In the genomic region with DNA sequence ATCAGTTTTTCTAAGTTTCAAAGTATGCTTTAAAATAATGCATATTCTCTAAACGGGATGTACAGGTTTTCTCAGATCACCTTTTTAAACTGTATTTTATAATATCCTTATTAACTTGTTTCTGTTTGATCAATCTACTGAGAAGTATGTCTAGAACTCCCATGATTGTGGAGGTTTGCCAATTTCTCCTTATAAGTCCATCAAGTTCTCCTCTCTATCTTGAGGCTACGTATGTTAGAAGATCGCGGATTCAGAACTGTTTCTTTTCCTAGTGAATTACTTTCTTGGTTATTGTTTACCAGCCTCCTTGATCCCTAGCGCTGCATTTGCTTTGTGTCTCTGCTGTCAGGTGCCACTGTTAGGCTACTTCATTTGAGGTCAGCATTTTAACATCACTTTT, we compare ENCODE assay signal across 8 cellular contexts.
"Had no signal": no experiment of that assay in that cellular context is flagged by ENCODE, and none has a peak within 500 bp of the region (broad histone marks: within the 10 kb centered on the region; RNA-seq: fewer than 3 reads in every experiment).

No MANE protein-coding gene starts in this region.

- H3K4me3 Mint-ChIP-seq: GM23338, H9 had no signal

- H3K4me3 ChIP-seq: GM23338, K562 had no signal

- H3K9me3 Mint-ChIP-seq: GM23338, H9 had no signal

- H3K27ac Mint-ChIP-seq: H9 had no signal

- H3K4me2 ChIP-seq: GM23338 had no signal

- H2AFZ ChIP-seq: GM23338 had no signal

- FAIRE-seq: H1, H54, HTR-8/SVneo, K562 had no signal

- DNase-seq: H9, HCEC 1CT, IMR-90 had no signal
